ENCODE assay signal across 13 cellular contexts in genomic region chr1:203631349-203631748, GRCh38. TPM values are rescaled to one million over a fixed set of nuclear protein-coding genes. Genes with fewer than 3 reads are reported as not detected.
DNase-seq lines count a peak whose midpoint lies in the region; ATAC-seq, FAIRE-seq and TF ChIP-seq lines count a peak whose summit lies in the region.
"Had no signal": no experiment of that assay in that cellular context is flagged by ENCODE, and none has a peak within 500 bp of the region (broad histone marks: within the 10 kb centered on the region; RNA-seq: fewer than 3 reads in every experiment).

No MANE protein-coding gene starts in this region.

- POLR2A ChIA-PET in naive thymus-derived CD4-positive, alpha-beta T cell (lab: Charles Lee), result interaction anchor here (0.7 kb wide), 1 partner anchor 56 kb away, joined by 3 read pairs; no protein-coding TSS in a partner anchor

- H3K9ac ChIP-seq in astrocyte (ENCODE audit: low read length) (no peak overlapping the region), colonic mucosa (ENCODE audit: low read depth in 2 of 2, low read length in 2 of 2) (no peak overlapping the region)

- H3K27ac ChIP-seq in right atrium auricular region (peak overlapping the region; percentile 93 to 94), astrocyte (ENCODE audit: low read depth, low read length) (no peak overlapping the region), vagina (peak overlapping the region; percentile 94), colonic mucosa (no peak overlapping the region)
- no peak overlapping the region for H3K27ac ChIP-seq in naive thymus-derived CD4-positive, alpha-beta T cell (ENCODE audit: low read depth, low read length)
- H3K27ac ChIP-seq: brain microvascular endothelial cell had no signal

- H2AFZ ChIP-seq in astrocyte (ENCODE audit: low read depth, low read length), result no peak overlapping the region

- H3K36me3 ChIP-seq in right atrium auricular region (peaks cover 10% of the 10 kb centered on the region), astrocyte (ENCODE audit: insufficient read depth, low read length) (no peaks in the 10 kb centered on the region), vagina (no peaks in the 10 kb centered on the region), colonic mucosa (no peaks in the 10 kb centered on the region)
- H3K36me3 ChIP-seq in naive thymus-derived CD4-positive, alpha-beta T cell (ENCODE audit: control insufficient read depth in 2 of 3, insufficient read depth in 3 of 3, low read length in 3 of 3), result peaks cover 0 to 11% (median 0%) of the 10 kb centered on the region in 3 experiments

- CTCF ChIA-PET in naive thymus-derived CD4-positive, alpha-beta T cell (lab: Charles Lee), result interaction anchor here (0.6 kb wide), 1 partner anchor 10 kb away, joined by 3 read pairs; no protein-coding TSS in a partner anchor

- DNase-seq in right atrium auricular region (ENCODE audit: low spot score) (no peak), left ventricle myocardium superior (no peak), astrocyte (ENCODE audit: low read depth) (no peak), vagina (ENCODE audit: extremely low spot score in 2 of 2) (no peak), NCI-H187 (lab: John Stamatoyannopoulos, UW) (no peak), SHP77 treated with DMSO at 0.1 percent for 48 hours (lab: John Stamatoyannopoulos, UW) (no peak), colonic mucosa (no peak)
- DNase-seq in naive thymus-derived CD4-positive, alpha-beta T cell, result no peak
- DNase-seq: brain microvascular endothelial cell; H7; NK-92 treated with Interleukin-12 subunit alpha and Interleukin-12 subunit beta, amount 100 ng/mL, for 24 hours; stimulated activated CD4-positive, alpha-beta T cell treated with anti-CD3 and anti-CD28 coated beads, Interleukin-4, amount 100 ng/mL, for 24 hours; substantia nigra had no signal

- peaks cover 49% of the 10 kb centered on the region for H4K20me1 ChIP-seq in astrocyte (ENCODE audit: insufficient read depth, low read length)

- peaks cover 0 to 55% of the 10 kb centered on the region in 2 donors for H3K4me1 ChIP-seq in right atrium auricular region
- peaks cover 28% of the 10 kb centered on the region for H3K4me1 ChIP-seq in astrocyte (ENCODE audit: insufficient read depth, low read length)
- H3K4me1 ChIP-seq in naive thymus-derived CD4-positive, alpha-beta T cell (ENCODE audit: control insufficient read depth in 2 of 2, insufficient read depth in 2 of 2, low read length in 2 of 2), result peaks cover 14 to 15% of the 10 kb centered on the region in 2 donors
- peaks cover 62% of the 10 kb centered on the region for H3K4me1 ChIP-seq in vagina
- no peaks in the 10 kb centered on the region for H3K4me1 ChIP-seq in colonic mucosa

- intact Hi-C loops in left ventricle myocardium superior (cut with micrococcal nuclease), result no loop called here
- intact Hi-C loops in naive thymus-derived CD4-positive, alpha-beta T cell (cut with micrococcal nuclease), result no loop called here
- intact Hi-C loops in vagina (cut with DNase I), result no loop called here
- intact Hi-C loops in colonic mucosa (cut with DNase I), result no loop called here

- H3K4me2 ChIP-seq in astrocyte (ENCODE audit: low read length), result no peak overlapping the region

- no peaks in the 10 kb centered on the region for H3K9me3 ChIP-seq in right atrium auricular region
- H3K9me3 ChIP-seq in astrocyte (ENCODE audit: insufficient read depth, low read depth, low read length), result no peaks in the 10 kb centered on the region
- no peaks in the 10 kb centered on the region for H3K9me3 ChIP-seq in naive thymus-derived CD4-positive, alpha-beta T cell (ENCODE audit: control insufficient read depth in 2 of 3, low read length in 3 of 3)
- H3K9me3 ChIP-seq in vagina, result no peaks in the 10 kb centered on the region
- H3K9me3 ChIP-seq in colonic mucosa, result no peaks in the 10 kb centered on the region

- no peaks in the 10 kb centered on the region for H3K27me3 Mint-ChIP-seq in astrocyte (ENCODE audit: low read depth, unreplicated experiment)
- no peaks in the 10 kb centered on the region for H3K27me3 Mint-ChIP-seq in naive thymus-derived CD4-positive, alpha-beta T cell

- TF ChIP-seq CTCF in right atrium auricular region (IDR thresholded peaks at IDR 0.05), result no peak
- TF ChIP-seq CTCF in astrocyte (IDR thresholded peaks at IDR 0.05; ENCODE audit: insufficient read depth, low read depth, low read length), result no peak
- TF ChIP-seq CTCF in vagina (IDR thresholded peaks at IDR 0.05), result no peak
- no peak for TF ChIP-seq CTCF in colonic mucosa (IDR thresholded peaks at IDR 0.05)

- no peak overlapping the region for H3K4me3 ChIP-seq in right atrium auricular region
- no peak overlapping the region for H3K4me3 ChIP-seq in astrocyte (ENCODE audit: insufficient read depth, low read depth, low read length)
- H3K4me3 ChIP-seq in naive thymus-derived CD4-positive, alpha-beta T cell (ENCODE audit: low read length), result no peak overlapping the region
- H3K4me3 ChIP-seq in vagina, result no peak overlapping the region
- H3K4me3 ChIP-seq in colonic mucosa, result no peak overlapping the region

- ATAC-seq in left ventricle myocardium superior, result no peak
- ATAC-seq in naive thymus-derived CD4-positive, alpha-beta T cell, result no peak

- no peak overlapping the region for H3K27ac Mint-ChIP-seq in astrocyte (ENCODE audit: unreplicated experiment)
- peak overlapping the region in 4 of 9 donors; percentile 30 to 98 (median 87) for H3K27ac Mint-ChIP-seq in naive thymus-derived CD4-positive, alpha-beta T cell

- peaks cover 3% of the 10 kb centered on the region for H3K36me3 Mint-ChIP-seq in astrocyte (ENCODE audit: low read depth, unreplicated experiment)
- H3K36me3 Mint-ChIP-seq in naive thymus-derived CD4-positive, alpha-beta T cell, result peaks cover 0 to 35% (median 0%) of the 10 kb centered on the region in 5 donors

- no peak for FAIRE-seq in astrocyte (lab: Jason Lieb, UNC)

- H3K9me3 Mint-ChIP-seq in astrocyte (ENCODE audit: unreplicated experiment), result no peaks in the 10 kb centered on the region
- H3K9me3 Mint-ChIP-seq in naive thymus-derived CD4-positive, alpha-beta T cell, result no peaks in the 10 kb centered on the region

- TF ChIP-seq POLR2A in vagina (IDR thresholded peaks at IDR 0.05), result no peak

- H3K4me1 Mint-ChIP-seq in astrocyte (ENCODE audit: low read depth, unreplicated experiment), result peaks cover 22% of the 10 kb centered on the region
- H3K4me1 Mint-ChIP-seq in naive thymus-derived CD4-positive, alpha-beta T cell, result peaks cover 39 to 52% (median 44%) of the 10 kb centered on the region in 7 donors

- peak overlapping the region; percentile 14 for H3K4me3 Mint-ChIP-seq in astrocyte (ENCODE audit: unreplicated experiment)
- H3K4me3 Mint-ChIP-seq in naive thymus-derived CD4-positive, alpha-beta T cell, result peak overlapping the region in 6 of 10 donors; percentile 34 to 100 (median 90)

- H3K27me3 ChIP-seq in right atrium auricular region, result no peaks in the 10 kb centered on the region
- no peaks in the 10 kb centered on the region for H3K27me3 ChIP-seq in astrocyte (ENCODE audit: insufficient read depth, low read length)
- no peaks in the 10 kb centered on the region for H3K27me3 ChIP-seq in naive thymus-derived CD4-positive, alpha-beta T cell (ENCODE audit: control insufficient read depth in 2 of 2, insufficient read depth in 2 of 2, low read length in 2 of 2)
- no peaks in the 10 kb centered on the region for H3K27me3 ChIP-seq in vagina
- H3K27me3 ChIP-seq in colonic mucosa, result no peaks in the 10 kb centered on the region
- H3K27me3 ChIP-seq: brain microvascular endothelial cell had no signal

- H3K79me2 ChIP-seq in astrocyte (ENCODE audit: insufficient read depth, low read length), result peaks cover 92% of the 10 kb centered on the region

RNA-seq across cellular contexts. Expression of gene ATP2B4, which starts 4.7 kb away (rescaled TPM):
- total RNA-seq in right atrium auricular region, result 100 to 1,000 TPM in 1 of 2 donors, 10 to 100 TPM in 1; 86.1 to 171 TPM
- total RNA-seq in left ventricle myocardium superior, result 69.5 TPM
- total RNA-seq in astrocyte, result 103 and 114 TPM in 2 replicates
- 10 to 100 TPM; 29.8 to 84.0 (median 59.9) TPM for total RNA-seq in naive thymus-derived CD4-positive, alpha-beta T cell
- 10 to 100 TPM; 10.2 to 11.7 TPM for polyA plus RNA-seq in naive thymus-derived CD4-positive, alpha-beta T cell
- total RNA-seq in vagina, result 101 TPM
- total RNA-seq in colonic mucosa, result 10 to 100 TPM; 10.5 to 57.6 TPM

Comparison
In these comparisons a context has a peak if more than half of its experiments do, and no peak if none do; other contexts are left out.
1. H3K27ac ChIP-seq: peak in right atrium auricular region (2 of 2) and vagina (single experiment); none in astrocyte (single experiment), naive thymus-derived CD4-positive, alpha-beta T cell (single experiment) and colonic mucosa (single experiment).